Comparison of ENCODE assay signal across 13 cellular contexts in the genomic region with DNA sequence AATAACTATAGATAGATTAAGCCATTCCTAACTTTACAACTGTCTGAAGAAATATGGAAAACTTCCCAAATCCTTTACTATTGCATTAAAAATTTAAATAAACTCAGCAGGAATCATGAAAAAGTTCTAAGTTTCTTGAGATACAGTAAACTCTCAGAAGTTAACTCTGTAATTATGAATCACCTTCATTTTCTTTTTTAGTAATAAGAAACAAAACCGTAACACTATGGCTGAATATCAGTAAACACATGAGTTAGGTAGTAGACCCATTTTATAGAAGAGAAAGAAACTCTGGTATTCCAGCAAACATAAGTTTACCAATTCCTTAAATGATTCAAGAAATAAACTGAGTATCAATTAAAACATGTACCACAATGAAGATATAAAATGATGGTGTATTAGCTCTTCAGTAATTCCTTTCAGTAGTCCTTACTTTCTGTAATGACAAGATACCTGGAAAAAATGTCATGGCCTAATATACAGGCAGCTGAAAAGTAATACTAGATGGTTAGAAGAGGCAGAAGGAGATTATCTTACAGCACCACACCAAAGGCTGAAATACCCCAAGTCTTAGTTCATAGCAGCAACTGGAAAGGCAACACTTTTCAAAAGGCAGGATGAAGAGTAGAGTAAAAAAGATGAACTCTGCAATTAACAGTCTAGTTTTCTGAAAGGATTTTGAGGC. TPM values are rescaled to one million over a fixed set of nuclear protein-coding genes. Genes with fewer than 3 reads are reported as not detected.
DNase-seq lines count a peak whose midpoint lies in the region; ATAC-seq, FAIRE-seq and TF ChIP-seq lines count a peak whose summit lies in the region.
"Had no signal": no experiment of that assay in that cellular context is flagged by ENCODE, and none has a peak within 500 bp of the region (broad histone marks: within the 10 kb centered on the region; RNA-seq: fewer than 3 reads in every experiment).

No MANE protein-coding gene starts in this region.

- POLR2A ChIA-PET in activated CD4-positive, alpha-beta T cell treated with anti-CD3 and anti-CD28 coated beads, Interleukin-2, amount 10 ng/mL, durations not matched to agents 7 days and 5 days (lab: Charles Lee) = no interaction called here
- POLR2A ChIA-PET in T-cell (lab: Charles Lee) = interaction anchor here (0.6 to 0.7 kb wide), 2 partner anchors 9 kb away, joined by 7 to 8 read pairs; no protein-coding TSS in a partner anchor

- H3K9me3 Mint-ChIP-seq in activated CD4-positive, alpha-beta T cell treated with anti-CD3 and anti-CD28 coated beads, Interleukin-2, amount 10 ng/mL, durations not matched to agents 7 days and 5 days = no peaks in the 10 kb centered on the region
- H3K9me3 Mint-ChIP-seq in T-cell (no peaks in the 10 kb centered on the region), glutamatergic neuron (ENCODE audit: unreplicated experiment) (no peaks in the 10 kb centered on the region)
- H3K9me3 Mint-ChIP-seq: dendritic cell treated with granulocyte-macrophage colony-stimulating factor and Interleukin-4, amounts not matched to agents 40 ng/mL and 50 ng/mL, for 4 days had no signal

- no peak for DNase-seq in activated CD4-positive, alpha-beta T cell treated with anti-CD3 and anti-CD28 coated beads, Interleukin-2, amount 10 ng/mL, durations not matched to agents 7 days and 5 days
- DNase-seq in activated CD4-positive, alpha-beta T cell treated with anti-CD3 and anti-CD28 coated beads for 48 hours = no peak
- DNase-seq in H54 (ENCODE audit: insufficient read length, low spot score) (no peak), T-cell (no peak), glutamatergic neuron (no peak), inferior parietal cortex (ENCODE audit: extremely low spot score) (no peak)
- DNase-seq: activated CD8-positive, alpha-beta memory T cell treated with anti-CD3 and anti-CD28 coated beads, Interleukin-2, amount 50 U/mL, for 4 hours; NCI-H1092 treated with DMSO at 0.1 percent for 48 hours; occipital lobe had no signal

- no peak overlapping the region for H3K4me3 Mint-ChIP-seq in activated CD4-positive, alpha-beta T cell treated with anti-CD3 and anti-CD28 coated beads, Interleukin-2, amount 10 ng/mL, durations not matched to agents 7 days and 5 days
- H3K4me3 Mint-ChIP-seq in T-cell (peak overlapping the region in 1 of 3 donors; percentile 6), glutamatergic neuron (ENCODE audit: unreplicated experiment) (no peak overlapping the region)
- H3K4me3 Mint-ChIP-seq: dendritic cell treated with granulocyte-macrophage colony-stimulating factor and Interleukin-4, amounts not matched to agents 40 ng/mL and 50 ng/mL, for 4 days had no signal

- CTCF ChIA-PET in activated CD4-positive, alpha-beta T cell treated with anti-CD3 and anti-CD28 coated beads, Interleukin-2, amount 10 ng/mL, durations not matched to agents 7 days and 5 days (lab: Charles Lee) = interaction anchor here (1.9 kb wide), 1 partner anchor 11 kb away, joined by 7 read pairs; no protein-coding TSS in a partner anchor
- CTCF ChIA-PET in T-cell (lab: Charles Lee) = interaction anchor here (0.6 to 3.5 kb wide), 10 partner anchors 11 to 128 kb away, joined by 3 to 67 read pairs (median 4); a partner anchor contains a TSS

- peak overlapping the region; percentile 50 for H3K27ac ChIP-seq in neutrophil

- H3K27ac Mint-ChIP-seq in activated CD4-positive, alpha-beta T cell treated with anti-CD3 and anti-CD28 coated beads, Interleukin-2, amount 10 ng/mL, durations not matched to agents 7 days and 5 days = peak overlapping the region; percentile 55
- peak overlapping the region; percentile 20 to 66 for H3K27ac Mint-ChIP-seq in T-cell
- no peak overlapping the region for H3K27ac Mint-ChIP-seq in glutamatergic neuron (ENCODE audit: unreplicated experiment)
- H3K27ac Mint-ChIP-seq: dendritic cell treated with granulocyte-macrophage colony-stimulating factor and Interleukin-4, amounts not matched to agents 40 ng/mL and 50 ng/mL, for 4 days had no signal

- H3K36me3 Mint-ChIP-seq in activated CD4-positive, alpha-beta T cell treated with anti-CD3 and anti-CD28 coated beads, Interleukin-2, amount 10 ng/mL, durations not matched to agents 7 days and 5 days (ENCODE audit: low read depth) = peaks cover 23% of the 10 kb centered on the region
- H3K36me3 Mint-ChIP-seq in T-cell = peaks cover 14% of the 10 kb centered on the region
- no peaks in the 10 kb centered on the region for H3K36me3 Mint-ChIP-seq in glutamatergic neuron (ENCODE audit: unreplicated experiment)

- no peak for TF ChIP-seq POLR2A in H54 (IDR thresholded peaks at IDR 0.05; ENCODE audit: low read depth, low read length)

- ATAC-seq in T-cell (replicated peaks in 1 of 4) (peak in 3 of 4 experiments; percentile 15 to 32 (median 17)), HG03108 (IDR thresholded peaks at IDR 0.05; ENCODE audit: unreplicated experiment) (no peak)
- ATAC-seq: Right ventricle myocardium inferior had no signal

- no peaks in the 10 kb centered on the region for H3K27me3 Mint-ChIP-seq in activated CD4-positive, alpha-beta T cell treated with anti-CD3 and anti-CD28 coated beads, Interleukin-2, amount 10 ng/mL, durations not matched to agents 7 days and 5 days
- H3K27me3 Mint-ChIP-seq in T-cell (no peaks in the 10 kb centered on the region), glutamatergic neuron (ENCODE audit: unreplicated experiment) (no peaks in the 10 kb centered on the region)
- H3K27me3 Mint-ChIP-seq: dendritic cell treated with granulocyte-macrophage colony-stimulating factor and Interleukin-4, amounts not matched to agents 40 ng/mL and 50 ng/mL, for 4 days had no signal

- H3K4me3 ChIP-seq in neutrophil (ENCODE audit: low read depth in 1 of 2, low read length in 1 of 2) = no peak overlapping the region

- peaks cover 20% of the 10 kb centered on the region for H3K36me3 ChIP-seq in neutrophil

- peaks cover 23 to 40% of the 10 kb centered on the region in 2 experiments for H3K4me1 ChIP-seq in neutrophil (ENCODE audit: control insufficient read depth in 1 of 2, insufficient read depth in 1 of 2, low read depth in 1 of 2, low read length in 1 of 2)

- peaks cover 45% of the 10 kb centered on the region for H3K4me1 Mint-ChIP-seq in activated CD4-positive, alpha-beta T cell treated with anti-CD3 and anti-CD28 coated beads, Interleukin-2, amount 10 ng/mL, durations not matched to agents 7 days and 5 days
- peaks cover 62 to 74% (median 63%) of the 10 kb centered on the region in 3 donors for H3K4me1 Mint-ChIP-seq in T-cell
- peaks cover 16% of the 10 kb centered on the region for H3K4me1 Mint-ChIP-seq in glutamatergic neuron (ENCODE audit: low read depth, unreplicated experiment)

- no peaks in the 10 kb centered on the region for H3K27me3 ChIP-seq in neutrophil

- no peaks in the 10 kb centered on the region for H3K9me3 ChIP-seq in neutrophil

- TF ChIP-seq CTCF in neutrophil (IDR thresholded peaks at IDR 0.05) = no peak
- no peak for TF ChIP-seq CTCF in glutamatergic neuron (IDR thresholded peaks at IDR 0.05; ENCODE audit: partially characterized antibody, unreplicated experiment)

- peak; percentile 48 for FAIRE-seq in H54 (lab: Jason Lieb, UNC)

RNA-seq across cellular contexts. Expression of a gene that starts 11.5 kb away (rescaled TPM):
- 100 to 1,000 TPM; 232 to 296 TPM for total RNA-seq in activated CD4-positive, alpha-beta T cell treated with anti-CD3 and anti-CD28 coated beads, Interleukin-2, amount 10 ng/mL, durations not matched to agents 7 days and 5 days
- total RNA-seq in T-cell = 100 to 1,000 TPM; 185 to 219 (median 192) TPM
- total RNA-seq in glutamatergic neuron (ENCODE audit: unreplicated experiment) = 192 TPM

RNA-seq across cellular contexts. Expression of a gene that starts 12.0 kb away (rescaled TPM):
- total RNA-seq in activated CD4-positive, alpha-beta T cell treated with anti-CD3 and anti-CD28 coated beads, Interleukin-2, amount 10 ng/mL, durations not matched to agents 7 days and 5 days = 1 to 10 TPM in 1 of 2 experiments, under 1 TPM in 1; 0.82 to 1.1 TPM
- 1 to 10 TPM in 3 of 5 donors, under 1 TPM in 2; 0.62 to 1.6 (median 1.1) TPM for total RNA-seq in T-cell
- total RNA-seq in glutamatergic neuron (ENCODE audit: unreplicated experiment) = 3.4 TPM
